In genomic region chr2:222298311-222299150, GRCh38 we compare ENCODE assay signal across 13 cellular contexts. TPM values are rescaled to one million over a fixed set of nuclear protein-coding genes. Genes with fewer than 3 reads are reported as not detected.
A peak's percentile ranks its signal among the peaks of the same experiment; 100 is the strongest.
DNase-seq lines count a peak whose midpoint lies in the region; ATAC-seq and TF ChIP-seq lines count a peak whose summit lies in the region.
"Had no signal": no experiment of that assay in that cellular context is flagged by ENCODE, and none has a peak within 500 bp of the region (broad histone marks: within the 10 kb centered on the region; RNA-seq: fewer than 3 reads in every experiment).

TSS of gene PAX3 (minus strand) at chr2:222298998. CDS start at chr2:222298615, 383 bp downstream.

- DNase-seq in BJ (ENCODE audit: low read depth) (no peak), colonic mucosa (no peak), mucosa of descending colon (no peak), NCI-H1436 (lab: John Stamatoyannopoulos, UW) (no peak), osteoblast (ENCODE audit: insufficient read length, low spot score, missing footprints) (no peak), NCI-H1417 treated with DMSO at 0.1 percent for 48 hours (lab: John Stamatoyannopoulos, UW) (no peak), GM13977 (ENCODE audit: low spot score) (no peak)
- DNase-seq: activated B cell treated with CpG ODN at 0.5 μM for 24 hours; effector memory CD4-positive, alpha-beta T cell; NCI-H1092; uterus had no signal

- no peaks in the 10 kb centered on the region for H4K20me1 ChIP-seq in osteoblast (ENCODE audit: insufficient read depth, low read length)

- peak; percentile 38 for ATAC-seq in mucosa of descending colon

- peak within 1 kb of the TSS; percentile 84 for H3K27ac ChIP-seq in HEK293 (ENCODE audit: extremely low read depth, low read depth, low read length)
- H3K27ac ChIP-seq in colonic mucosa, result no peak within 1 kb of the TSS
- H3K27ac ChIP-seq in osteoblast (ENCODE audit: low read depth, low read length), result no peak within 1 kb of the TSS
- H3K27ac ChIP-seq: uterus had no signal

- H3K27me3 ChIP-seq in BJ (ENCODE audit: control insufficient read depth, insufficient read depth, low read length), result peaks cover 7% of the 10 kb centered on the region; the same call in 1 of the 2 replicates
- H3K27me3 ChIP-seq in colonic mucosa, result peaks cover 96% of the 10 kb centered on the region
- H3K27me3 ChIP-seq in osteoblast (ENCODE audit: insufficient read depth, low read length), result peaks cover 99% of the 10 kb centered on the region

- POLR2A ChIA-PET in BJ (lab: Charles Lee), result interaction anchor here (0.6 to 0.9 kb wide), 3 partner anchors 14 to 260 kb away, joined by 3 to 18 read pairs (median 3); no protein-coding TSS in a partner anchor
- POLR2A ChIA-PET in HEK293 (lab: Yijun Ruan, JAX), result interaction anchor here (0.5 to 2.2 kb wide), 30 partner anchors 8 to 871 kb away, joined by 3 to 31 read pairs (median 4); a partner anchor contains a TSS

- no peak within 1 kb of the TSS for H3K9ac ChIP-seq in colonic mucosa (ENCODE audit: low read depth in 2 of 2, low read length in 2 of 2)

- CTCF ChIA-PET in BJ (lab: Yijun Ruan, JAX), result interaction anchor here (1.1 kb wide), 1 partner anchor 20 kb away, joined by 5 read pairs; no protein-coding TSS in a partner anchor
- CTCF ChIA-PET in HEK293 (lab: Yijun Ruan, JAX), result interaction anchor here (1.2 to 1.4 kb wide), 2 partner anchors 260 to 264 kb away, joined by 3 to 5 read pairs; no protein-coding TSS in a partner anchor

- TF ChIP-seq CTCF in BJ (IDR thresholded peaks at IDR 0.05; ENCODE audit: insufficient read depth, low read depth, low read length) (no peak), HEK293 (tag by site-specific recombination; IDR thresholded peaks at IDR 0.05) (no peak; the same call in 1 of the 2 replicates), colonic mucosa (IDR thresholded peaks at IDR 0.05) (no peak), mucosa of descending colon (IDR thresholded peaks at IDR 0.05) (no peak), osteoblast (IDR thresholded peaks at IDR 0.05; ENCODE audit: extremely low read depth, low read depth, low read length) (no peak), GM13977 (IDR thresholded peaks at IDR 0.05; ENCODE audit: extremely low read depth, insufficient read depth, missing control alignments) (no peak)

- no peaks in the 10 kb centered on the region for H3K79me2 ChIP-seq in osteoblast (ENCODE audit: insufficient read depth, low read length)

- H3K36me3 ChIP-seq in BJ (ENCODE audit: control insufficient read depth, insufficient read depth, low read length) (no peaks in the 10 kb centered on the region; the same call in 1 of the 2 replicates), HEK293 (ENCODE audit: control insufficient read depth in 2 of 2, insufficient read depth in 1 of 2, low read length in 2 of 2) (peaks cover 14 to 35% of the 10 kb centered on the region in 2 experiments; a peak in 2 of 3 replicates), colonic mucosa (no peaks in the 10 kb centered on the region), mucosa of descending colon (ENCODE audit: low read depth) (no peaks in the 10 kb centered on the region), osteoblast (ENCODE audit: insufficient read depth, low read length) (no peaks in the 10 kb centered on the region)
- H3K36me3 ChIP-seq: HAP-1, uterus had no signal

- H3K9me3 ChIP-seq in HEK293 (ENCODE audit: control insufficient read depth, insufficient read depth, low read depth, low read length) (no peaks in the 10 kb centered on the region), colonic mucosa (no peaks in the 10 kb centered on the region), mucosa of descending colon (no peaks in the 10 kb centered on the region), osteoblast (ENCODE audit: low read depth, low read length) (no peaks in the 10 kb centered on the region)
- H3K9me3 ChIP-seq: HAP-1, uterus had no signal

- H3K4me3 ChIP-seq in BJ (ENCODE audit: low read depth, low read length) (peak within 1 kb of the TSS; percentile 72), HEK293 (ENCODE audit: low read depth, low read length) (peak within 1 kb of the TSS; percentile 65), colonic mucosa (peak within 1 kb of the TSS; percentile 13), mucosa of descending colon (no peak within 1 kb of the TSS), osteoblast (ENCODE audit: insufficient read depth, low read length) (no peak within 1 kb of the TSS)
- H3K4me3 ChIP-seq: HAP-1, uterus had no signal

- no peak within 1 kb of the TSS for H3K4me2 ChIP-seq in osteoblast (ENCODE audit: insufficient read depth, low read length)

- in situ Hi-C loops in GM13977 (cut with MboI; ENCODE audit: low pct_unique_long_range_greater_than_20kb, low sequenced_read_pairs, unreplicated experiment), result loop anchor here (25.0 kb wide), 1 partner anchor 236 kb away; no protein-coding TSS in a partner anchor

- H2AFZ ChIP-seq in osteoblast (ENCODE audit: low read length), result no peak within 1 kb of the TSS

- intact Hi-C loops in colonic mucosa (cut with DNase I) (no loop called here), mucosa of descending colon (cut with DNase I, micrococcal nuclease) (no loop called here)

- H3K4me1 ChIP-seq in HEK293 (ENCODE audit: control insufficient read depth, insufficient read depth, low read length) (peaks cover 8% of the 10 kb centered on the region), colonic mucosa (peaks cover 9% of the 10 kb centered on the region), mucosa of descending colon (ENCODE audit: low read depth) (peaks cover 19% of the 10 kb centered on the region), osteoblast (ENCODE audit: insufficient read depth, low read length) (peaks cover 3% of the 10 kb centered on the region)
- H3K4me1 ChIP-seq: HAP-1 had no signal

TF ChIP-seq in HEK293, 187 proteins besides CTCF, POLR2A, EP300 and RAD21 (continues in another document):
- peak; percentile 82 for TF ChIP-seq ZNF398 (tag by site-specific recombination; IDR thresholded peaks at IDR 0.05)
- TF ChIP-seq GLIS2 (tag by site-specific recombination; IDR thresholded peaks at IDR 0.05), result no peak
- TF ChIP-seq SCRT1 (tag by site-specific recombination; IDR thresholded peaks at IDR 0.05; ENCODE audit: borderline replicate concordance), result no peak
- 0 out of 2 replicates have a peak, but pooled peaks have one; percentile 10 for TF ChIP-seq KLF8 (tag by site-specific recombination; IDR thresholded peaks at IDR 0.05)
- TF ChIP-seq ZNF302 (tag by site-specific recombination; IDR thresholded peaks at IDR 0.05; ENCODE audit: low read depth), result no peak
- TF ChIP-seq HOXC10 (CRISPR knock-in tag; IDR thresholded peaks at IDR 0.05), result 0 out of 2 replicates have a peak, but pooled peaks have one; percentile 23
- TF ChIP-seq KLF17 (tag by site-specific recombination; IDR thresholded peaks at IDR 0.05), result peak; percentile 51
- no peak for TF ChIP-seq ZFP69B (tag by site-specific recombination; IDR thresholded peaks at IDR 0.05)
- TF ChIP-seq ZNF138 (tag by site-specific recombination; IDR thresholded peaks at IDR 0.05; ENCODE audit: borderline replicate concordance), result no peak
- peak; percentile 13; the same call in 1 of the 2 replicates for TF ChIP-seq ZNF76 (tag by site-specific recombination; IDR thresholded peaks at IDR 0.05; ENCODE audit: borderline replicate concordance, low read depth)
- TF ChIP-seq ZNF280C (tag by site-specific recombination; IDR thresholded peaks at IDR 0.05), result no peak
- TF ChIP-seq ZNF274 (IDR thresholded peaks at IDR 0.05; ENCODE audit: low read length), result no peak
- TF ChIP-seq ZNF274 (tag by site-specific recombination; IDR thresholded peaks at IDR 0.05; ENCODE audit: borderline replicate concordance), result no peak

RNA-seq across cellular contexts. Expression of gene PAX3, which starts in this region (rescaled TPM):
- polyA plus RNA-seq in BJ (2011; rRNA removed), result 7.4 and 11.1 TPM in 2 replicates
- polyA minus RNA-seq in BJ (2011; rRNA and poly(A)+ RNA removed), result 21.3 and 35.5 TPM in 2 replicates
- under 1 TPM in 1 of 2 donors, not detected in 1; 0.16 TPM for total RNA-seq in colonic mucosa
- not detected for total RNA-seq in mucosa of descending colon
- total RNA-seq in osteoblast, result under 0.01 TPM in 1 of 2 replicates, not detected in the other
- total RNA-seq: activated B cell treated with CpG ODN at 0.5 μM for 24 hours, uterus had no signal

Comparison
In these comparisons a context has a peak if more than half of its experiments do, and no peak if none do; other contexts are left out.
1. Peak in ATAC-seq in mucosa of descending colon; RNA of the gene not detected or under 1 TPM.
2. H3K4me3 ChIP-seq: peak in BJ (single experiment), HEK293 (single experiment) and colonic mucosa (single experiment); none in mucosa of descending colon (single experiment) and osteoblast (single experiment).